Comparison of ENCODE assay signal across 11 cellular contexts in genomic region chr16:71817690-71818089, GRCh38. TPM values are rescaled to one million over a fixed set of nuclear protein-coding genes. Genes with fewer than 3 reads are reported as not detected.
DNase-seq lines count a peak whose midpoint lies in the region; ATAC-seq and TF ChIP-seq lines count a peak whose summit lies in the region.
"Had no signal": no experiment of that assay in that cellular context is flagged by ENCODE, and none has a peak within 500 bp of the region (broad histone marks: within the 10 kb centered on the region; RNA-seq: fewer than 3 reads in every experiment).

No MANE protein-coding gene starts in this region.

- H3K27me3 ChIP-seq in Peyer's patch: no peaks in the 10 kb centered on the region
- H3K27me3 ChIP-seq in fibroblast of lung (ENCODE audit: control insufficient read depth, insufficient read depth, low read length): no peaks in the 10 kb centered on the region
- H3K27me3 ChIP-seq in suprapubic skin: no peaks in the 10 kb centered on the region

- H3K4me2 ChIP-seq in fibroblast of lung (ENCODE audit: extremely low read depth, insufficient read depth, low read length): peak overlapping the region; percentile 68

- H3K9ac ChIP-seq in fibroblast of lung (ENCODE audit: insufficient read depth, low read length): no peak overlapping the region

- ATAC-seq in activated CD4-positive, alpha-beta T cell treated with anti-CD3 and anti-CD28 coated beads for 36 hours: peak; percentile 11

- H3K4me3 ChIP-seq in Peyer's patch: peak overlapping the region in 2 of 4 donors; percentile 0 to 29
- peak overlapping the region in 1 of 4 experiments; percentile 42 for H3K4me3 ChIP-seq in fibroblast of lung (replicated peaks in 1 of 4; ENCODE audit: control extremely low read depth in 1 of 4, insufficient read depth in 1 of 4, low read depth in 3 of 4, low read length in 4 of 4)
- peak overlapping the region; percentile 21 for H3K4me3 ChIP-seq in suprapubic skin

- CTCF ChIA-PET in activated CD4-positive, alpha-beta T cell treated with anti-CD3 and anti-CD28 coated beads for 36 hours (lab: Charles Lee): interaction anchor here (0.6 kb wide), 1 partner anchor 21 kb away, joined by 3 read pairs; no protein-coding TSS in a partner anchor

- peak overlapping the region; percentile 56 for H3K4me3 Mint-ChIP-seq in activated CD4-positive, alpha-beta T cell treated with anti-CD3 and anti-CD28 coated beads for 36 hours

- 36% methylated on average over 2 of the region's 2 CpGs for WGBS in suprapubic skin

- H3K36me3 ChIP-seq in Peyer's patch: no peaks in the 10 kb centered on the region
- H3K36me3 ChIP-seq in fibroblast of lung (ENCODE audit: control insufficient read depth, insufficient read depth, low read length): no peaks in the 10 kb centered on the region
- H3K36me3 ChIP-seq in suprapubic skin: no peaks in the 10 kb centered on the region

- no peaks in the 10 kb centered on the region for H3K9me3 Mint-ChIP-seq in activated CD4-positive, alpha-beta T cell treated with anti-CD3 and anti-CD28 coated beads for 36 hours (ENCODE audit: low read depth)

- no peak for DNase-seq in activated CD4-positive, alpha-beta T cell treated with anti-CD3 and anti-CD28 coated beads for 36 hours
- no peak for DNase-seq in activated CD4-positive, alpha-beta T cell treated with anti-CD3 and anti-CD28 coated beads, Interleukin-2, amount 50 U/mL, for 4 hours
- no peak for DNase-seq in Peyer's patch
- no peak for DNase-seq in fibroblast of lung (ENCODE audit: low read depth in 2 of 2)
- no peak for DNase-seq in suprapubic skin (ENCODE audit: low spot score in 2 of 2)
- DNase-seq in KBM-7: no peak
- no peak for DNase-seq in DMS79 treated with DMSO at 0.1 percent for 48 hours (lab: John Stamatoyannopoulos, UW)
- no peak for DNase-seq in GM03348 (ENCODE audit: low spot score)
- DNase-seq: ACHN; NCI-H2171; stimulated activated CD4-positive, alpha-beta T cell treated with anti-CD3 and anti-CD28 coated beads, Interleukin-4, amount 100 ng/mL, for 1 hour had no signal

- in situ Hi-C loops in KBM-7 (cut with MboI; ENCODE audit: low pct_unique_long_range_greater_than_20kb, low sequenced_read_pairs): no loop called here

- no peaks in the 10 kb centered on the region for H3K36me3 Mint-ChIP-seq in activated CD4-positive, alpha-beta T cell treated with anti-CD3 and anti-CD28 coated beads for 36 hours (ENCODE audit: low read depth)

- POLR2A ChIA-PET in activated CD4-positive, alpha-beta T cell treated with anti-CD3 and anti-CD28 coated beads for 36 hours (lab: Charles Lee): no interaction called here

- H4K20me1 ChIP-seq in fibroblast of lung (ENCODE audit: control insufficient read depth, extremely low read depth, insufficient read depth, low read length): no peaks in the 10 kb centered on the region

- H3K4me1 ChIP-seq in Peyer's patch: peaks cover 0 to 4% (median 0%) of the 10 kb centered on the region in 4 donors
- peaks cover 4% of the 10 kb centered on the region for H3K4me1 ChIP-seq in fibroblast of lung (ENCODE audit: control insufficient read depth, extremely low read depth, insufficient read depth, low read length)
- H3K4me1 ChIP-seq in suprapubic skin: peaks cover 12% of the 10 kb centered on the region

- H3K27ac Mint-ChIP-seq in activated CD4-positive, alpha-beta T cell treated with anti-CD3 and anti-CD28 coated beads for 36 hours: peak overlapping the region; percentile 89

- H3K9me3 ChIP-seq in Peyer's patch: no peaks in the 10 kb centered on the region
- no peaks in the 10 kb centered on the region for H3K9me3 ChIP-seq in fibroblast of lung (ENCODE audit: control insufficient read depth, insufficient read depth, low read depth, low read length)
- no peaks in the 10 kb centered on the region for H3K9me3 ChIP-seq in suprapubic skin

- H3K27ac ChIP-seq in Peyer's patch: peak overlapping the region; percentile 6 to 74 (median 50)
- peak overlapping the region; percentile 51 for H3K27ac ChIP-seq in fibroblast of lung (ENCODE audit: insufficient read depth, low read length)
- peak overlapping the region; percentile 90 for H3K27ac ChIP-seq in suprapubic skin

- TF ChIP-seq POLR2A in Peyer's patch (IDR thresholded peaks at IDR 0.05) (no peak), suprapubic skin (IDR thresholded peaks at IDR 0.05) (no peak)

- no peak for TF ChIP-seq EP300 in suprapubic skin (IDR thresholded peaks at IDR 0.05)

- TF ChIP-seq CTCF in Peyer's patch (IDR thresholded peaks at IDR 0.05) (no peak), fibroblast of lung (conservative IDR thresholded peaks at IDR 0.05 in 1 of 2, IDR thresholded peaks at IDR 0.05 in 1 of 2; ENCODE audit: low read depth in 1 of 2, low read length in 2 of 2) (no peak), suprapubic skin (IDR thresholded peaks at IDR 0.05) (no peak)

- no peak overlapping the region for H2AFZ ChIP-seq in fibroblast of lung (ENCODE audit: low read length)

- peaks cover 21% of the 10 kb centered on the region for H3K4me1 Mint-ChIP-seq in activated CD4-positive, alpha-beta T cell treated with anti-CD3 and anti-CD28 coated beads for 36 hours

- no peaks in the 10 kb centered on the region for H3K79me2 ChIP-seq in fibroblast of lung (ENCODE audit: control insufficient read depth, insufficient read depth, low read length)

- intact Hi-C loops in activated CD4-positive, alpha-beta T cell treated with anti-CD3 and anti-CD28 coated beads for 36 hours (cut with DNase I, micrococcal nuclease): loop anchor here (1.0 to 2.0 kb wide), 5 partner anchors 8 to 77 kb away; partner anchors contain the start of gene IST1 (in 1 of the 2)

- H3K27me3 Mint-ChIP-seq in activated CD4-positive, alpha-beta T cell treated with anti-CD3 and anti-CD28 coated beads for 36 hours: no peaks in the 10 kb centered on the region

RNA-seq across cellular contexts. Expression of gene AP1G1, which starts 9.1 kb away (rescaled TPM):
- 10 to 100 TPM; 65.5 to 68.8 TPM for total RNA-seq in activated CD4-positive, alpha-beta T cell treated with anti-CD3 and anti-CD28 coated beads for 36 hours
- total RNA-seq in Peyer's patch (100 to 1,000 TPM; 113 to 153 (median 137) TPM), fibroblast of lung (45.7 and 55.5 TPM in 2 replicates), suprapubic skin (100 to 1,000 TPM in 1 of 4 donors, 10 to 100 TPM in 3; 77.1 to 153 (median 86.3) TPM)
- 102 and 106 TPM in 2 replicates for polyA plus RNA-seq in fibroblast of lung
- polyA plus RNA-seq in fibroblast of lung (2012): 49.8 and 52.1 TPM in 2 replicates
- 100 and 128 TPM in 2 replicates for polyA minus RNA-seq in fibroblast of lung (ENCODE audit: low replicate concordance)

RNA-seq across cellular contexts. Expression of gene ATXN1L, which starts 28.1 kb away (rescaled TPM):
- total RNA-seq in activated CD4-positive, alpha-beta T cell treated with anti-CD3 and anti-CD28 coated beads for 36 hours: 10 to 100 TPM; 15.4 to 16.9 TPM
- 10 to 100 TPM; 14.0 to 40.2 (median 22.5) TPM for total RNA-seq in Peyer's patch
- 11.0 and 13.2 TPM in 2 replicates for total RNA-seq in fibroblast of lung
- 10.6 and 11.5 TPM in 2 replicates for polyA plus RNA-seq in fibroblast of lung
- polyA plus RNA-seq in fibroblast of lung (2012): 6.8 and 11.1 TPM in 2 replicates
- 16.7 and 19.6 TPM in 2 replicates for polyA minus RNA-seq in fibroblast of lung (ENCODE audit: low replicate concordance)
- 10 to 100 TPM; 24.8 to 38.3 (median 35.0) TPM for total RNA-seq in suprapubic skin
